In genomic region chr6:51025082-51025777, GRCh38 we compare ENCODE assay signal across 18 cellular contexts.
DNase-seq lines count a peak whose midpoint lies in the region; ATAC-seq, FAIRE-seq and TF ChIP-seq lines count a peak whose summit lies in the region.
"Had no signal": no experiment of that assay in that cellular context is flagged by ENCODE, and none has a peak within 500 bp of the region (broad histone marks: within the 10 kb centered on the region; RNA-seq: fewer than 3 reads in every experiment).

No MANE protein-coding gene starts in this region.

- H3K18ac ChIP-seq in neuronal stem cell (ENCODE audit: low read length), result no peak overlapping the region

- WGBS in neuronal stem cell (ENCODE audit: extremely low coverage in 2 of 2, insufficient read length in 2 of 2, insufficient replicate concordance in 1 of 2), 2 donors, result no CpG with 5 or more reads among the region's 18 CpGs

- H4K8ac ChIP-seq in neuronal stem cell (ENCODE audit: low read depth, low read length), result no peak overlapping the region

- H3K14ac ChIP-seq in neuronal stem cell (ENCODE audit: low read length), result no peak overlapping the region

- H3K27ac ChIP-seq in RWPE2 (ENCODE audit: poor library complexity, severe bottlenecking) (no peak overlapping the region), foreskin keratinocyte (no peak overlapping the region), neuronal stem cell (replicated peaks; ENCODE audit: low read length) (no peak overlapping the region)
- H3K27ac ChIP-seq: gastroesophageal sphincter had no signal

- FAIRE-seq in H54 (lab: Jason Lieb, UNC) (peak; percentile 99), urothelium cell line (lab: Jason Lieb, UNC) (peak; percentile 82)

- H3K23ac ChIP-seq in neuronal stem cell (ENCODE audit: low read depth, low read length, poor library complexity), result no peak overlapping the region

- TF ChIP-seq POLR2A in H54 (IDR thresholded peaks at IDR 0.05; ENCODE audit: low read depth, low read length), result peak; percentile 17; the same call in 1 of the 2 replicates

- H2BK12ac ChIP-seq in neuronal stem cell (ENCODE audit: low read length), result no peak overlapping the region

- H3K36me3 ChIP-seq in RWPE2 (ENCODE audit: low read depth) (no peaks in the 10 kb centered on the region), neuronal stem cell (replicated peaks in 1 of 2; ENCODE audit: control insufficient read depth in 2 of 2, insufficient read depth in 2 of 2, low read length in 2 of 2) (no peaks in the 10 kb centered on the region)
- H3K36me3 ChIP-seq: gastroesophageal sphincter had no signal

- no peak overlapping the region for H3K4me2 ChIP-seq in neuronal stem cell (ENCODE audit: insufficient read depth, low read length, poor library complexity, severe bottlenecking)

- no peak overlapping the region for H2AFZ ChIP-seq in neuronal stem cell (ENCODE audit: low read length)

- no peak overlapping the region for H3K9ac ChIP-seq in neuronal stem cell (ENCODE audit: low read depth, low read length, poor library complexity)

- no peak overlapping the region for H3K4ac ChIP-seq in neuronal stem cell (ENCODE audit: low read length)

- no peak for TF ChIP-seq CTCF in RWPE2 (IDR thresholded peaks at IDR 0.05; ENCODE audit: poor library complexity, severe bottlenecking)
- TF ChIP-seq CTCF in foreskin keratinocyte (conservative IDR thresholded peaks at IDR 0.05), result no peak

- H3K79me1 ChIP-seq in neuronal stem cell (ENCODE audit: low read depth, low read length), result no peaks in the 10 kb centered on the region

- no peak overlapping the region for H2BK5ac ChIP-seq in neuronal stem cell (ENCODE audit: low read length)

- H2BK15ac ChIP-seq in neuronal stem cell (ENCODE audit: low read length), result no peak overlapping the region

- H4K91ac ChIP-seq in neuronal stem cell (ENCODE audit: low read depth, low read length, poor library complexity), result no peak overlapping the region

- H2AK5ac ChIP-seq in neuronal stem cell (ENCODE audit: low read depth, low read length), result no peak overlapping the region

- DNase-seq in H54 (ENCODE audit: insufficient read length, low spot score), result peak; percentile 70
- no peak for DNase-seq in RWPE2 (ENCODE audit: low spot score)
- DNase-seq in foreskin keratinocyte, result peak; percentile 86
- DNase-seq in urothelium cell line (ENCODE audit: low spot score), result peak; percentile 70
- DNase-seq in NCI-H774 (lab: John Stamatoyannopoulos, UW), result no peak
- no peak for DNase-seq in neuronal stem cell (ENCODE audit: low spot score)
- DNase-seq in GF-D8 (lab: John Stamatoyannopoulos, UW), result no peak
- DNase-seq: activated CD4-positive, alpha-beta T cell treated with anti-CD3 and anti-CD28 coated beads, Interleukin-2, amount 10 ng/mL, durations not matched to agents 7 days and 5 days; activated T-cell treated with anti-CD3 and anti-CD28 coated beads, Interleukin-2, amount 50 U/mL, for 1 hour; CD4-positive, CD25-positive, alpha-beta regulatory T cell; central memory CD4-positive, alpha-beta T cell; effector memory CD8-positive, alpha-beta T cell; immature natural killer cell; NCI-H2029 treated with DMSO at 0.1 percent for 48 hours; NCI-H748 treated with DMSO at 0.1 percent for 48 hours; occipital lobe had no signal

- peaks cover 14% of the 10 kb centered on the region for H3K4me1 ChIP-seq in RWPE2 (ENCODE audit: insufficient read depth, poor library complexity, severe bottlenecking)
- peaks cover 21% of the 10 kb centered on the region for H3K4me1 ChIP-seq in foreskin keratinocyte
- H3K4me1 ChIP-seq in neuronal stem cell (ENCODE audit: control insufficient read depth in 2 of 2, insufficient read depth in 1 of 2, low read depth in 1 of 2, low read length in 2 of 2), result no peaks in the 10 kb centered on the region
- H3K4me1 ChIP-seq: gastroesophageal sphincter had no signal

- H3K4me3 ChIP-seq in RWPE2 (ENCODE audit: severe bottlenecking), result no peak overlapping the region
- no peak overlapping the region for H3K4me3 ChIP-seq in neuronal stem cell (ENCODE audit: low read length in 2 of 2)
- H3K4me3 ChIP-seq: gastroesophageal sphincter had no signal

- no peaks in the 10 kb centered on the region for H3K27me3 ChIP-seq in RWPE2 (ENCODE audit: insufficient read depth, poor library complexity, severe bottlenecking)
- no peaks in the 10 kb centered on the region for H3K27me3 ChIP-seq in foreskin keratinocyte
- H3K27me3 ChIP-seq in neuronal stem cell (ENCODE audit: control insufficient read depth in 3 of 3, insufficient read depth in 3 of 3, low read depth in 1 of 3, low read length in 3 of 3), result no peaks in the 10 kb centered on the region
- H3K27me3 ChIP-seq: gastroesophageal sphincter had no signal

- H3K9me3 ChIP-seq in RWPE2 (ENCODE audit: severe bottlenecking) (no peaks in the 10 kb centered on the region), neuronal stem cell (replicated peaks in 1 of 2; ENCODE audit: control insufficient read depth in 2 of 2, insufficient read depth in 1 of 2, low read depth in 1 of 2, low read length in 2 of 2) (no peaks in the 10 kb centered on the region)
- H3K9me3 ChIP-seq: gastroesophageal sphincter had no signal

- no peak overlapping the region for H2BK120ac ChIP-seq in neuronal stem cell (ENCODE audit: low read depth, low read length)

- ATAC-seq in RWPE2 (ENCODE audit: low read depth) (peak; percentile 33; the same call in 1 of the 3 replicates), foreskin keratinocyte (peak; percentile 91)
- ATAC-seq: effector memory CD8-positive, alpha-beta T cell; gastroesophageal sphincter; stimulated activated effector memory CD8-positive, alpha-beta T cell treated with anti-CD3 and anti-CD28 coated beads, Interleukin-12 subunit alpha, Interleukin-12 subunit beta, amount 100 ng/mL, for 72 hours had no signal

Comparison
In these comparisons a context has a peak if more than half of its experiments do, and no peak if none do; other contexts are left out.
1. DNase-seq: peak in H54 (single experiment), foreskin keratinocyte (2 of 2) and urothelium cell line (single experiment); none in RWPE2 (single experiment), NCI-H774 (single experiment), neuronal stem cell (single experiment) and GF-D8 (single experiment).